In the genomic region with DNA sequence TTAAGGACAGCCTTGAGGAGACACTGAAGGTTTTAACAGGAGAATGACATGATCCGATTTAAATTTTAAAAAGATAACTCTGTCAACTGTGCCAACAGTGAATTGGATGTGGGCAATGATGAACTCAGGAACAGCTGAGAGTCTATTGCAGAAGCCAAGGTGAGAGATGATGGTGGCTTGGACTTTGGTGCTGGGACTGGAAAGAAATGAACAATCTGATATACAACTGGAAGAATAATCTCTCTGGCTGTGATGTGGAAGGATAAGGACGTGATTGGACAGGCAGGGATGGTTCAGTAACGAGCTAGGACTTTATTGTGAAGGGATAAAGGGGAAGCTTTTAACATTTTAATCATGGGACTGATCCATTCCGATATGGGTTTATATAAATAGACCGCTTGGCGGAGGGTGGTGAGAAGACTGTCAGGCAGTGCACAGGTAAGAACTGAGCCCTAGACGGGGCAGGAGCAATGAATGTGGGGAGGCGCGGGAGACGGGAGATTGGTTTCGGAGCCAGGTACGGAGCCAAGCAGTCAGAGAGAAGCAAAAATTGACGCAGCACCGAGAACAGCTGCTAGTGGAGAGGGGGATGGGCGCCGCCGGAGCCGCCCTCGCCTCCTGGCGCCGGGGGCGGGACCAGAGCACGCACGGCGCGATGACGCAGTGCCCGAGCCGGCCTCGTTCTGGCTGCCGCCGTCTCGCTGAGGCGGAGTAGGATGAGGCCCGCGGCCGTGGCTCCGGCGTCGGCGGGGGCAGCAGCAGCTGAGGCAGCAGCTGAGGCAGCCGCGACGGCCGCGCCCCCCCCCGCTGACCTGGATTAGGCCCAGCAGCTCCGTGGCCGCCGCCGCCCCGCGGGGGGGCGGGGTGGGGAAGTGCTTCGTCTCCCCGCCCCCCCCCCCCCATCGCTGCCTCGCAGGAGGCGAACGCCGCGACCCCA, we compare ENCODE assay signal across 8 cellular contexts. TPM values are rescaled to one million over a fixed set of nuclear protein-coding genes. Genes with fewer than 3 reads are reported as not detected.
DNase-seq lines count a peak whose midpoint lies in the region; ATAC-seq and TF ChIP-seq lines count a peak whose summit lies in the region.

Gene RNF11, plus strand, starts transcription at position 663 of the 937 bp plus-strand sequence. CDS start 484 bp downstream, outside the sequence.

- no peaks in the 10 kb centered on the region for H3K9me3 Mint-ChIP-seq in activated CD4-positive, alpha-beta T cell treated with anti-CD3 and anti-CD28 coated beads, Interleukin-2, amount 10 ng/mL, durations not matched to agents 7 days and 5 days

- H3K27me3 Mint-ChIP-seq in activated CD4-positive, alpha-beta T cell treated with anti-CD3 and anti-CD28 coated beads, Interleukin-2, amount 10 ng/mL, durations not matched to agents 7 days and 5 days, result no peaks in the 10 kb centered on the region

- no peaks in the 10 kb centered on the region for H3K4me1 ChIP-seq in BE2C

- ATAC-seq in HG03457 (IDR thresholded peaks at IDR 0.05; ENCODE audit: unreplicated experiment), result peak; percentile 74

- no peaks in the 10 kb centered on the region for H3K27me3 ChIP-seq in BE2C

- H3K4me1 Mint-ChIP-seq in activated CD4-positive, alpha-beta T cell treated with anti-CD3 and anti-CD28 coated beads, Interleukin-2, amount 10 ng/mL, durations not matched to agents 7 days and 5 days, result peaks cover 34% of the 10 kb centered on the region

- POLR2A ChIA-PET in activated CD4-positive, alpha-beta T cell treated with anti-CD3 and anti-CD28 coated beads, Interleukin-2, amount 10 ng/mL, durations not matched to agents 7 days and 5 days (lab: Charles Lee), result interaction anchor here (0.6 to 0.7 kb wide), 2 partner anchors 7 to 86 kb away, joined by 3 read pairs; no protein-coding TSS in a partner anchor

- H3K9me3 ChIP-seq in BE2C, result no peaks in the 10 kb centered on the region

- TF ChIP-seq CTCF in BE2C (IDR thresholded peaks at IDR 0.05; ENCODE audit: low read depth, low read length) (no peak), coronary artery (IDR thresholded peaks at IDR 0.05) (no peak)

- H3K4me3 ChIP-seq in BE2C (ENCODE audit: low read depth, low read length), result peak within 1 kb of the TSS; percentile 85
- H3K4me3 ChIP-seq in coronary artery, result peak within 1 kb of the TSS; percentile 95

- CTCF ChIA-PET in activated CD4-positive, alpha-beta T cell treated with anti-CD3 and anti-CD28 coated beads, Interleukin-2, amount 10 ng/mL, durations not matched to agents 7 days and 5 days (lab: Charles Lee), result interaction anchor here (0.5 to 1.4 kb wide), 5 partner anchors 10 to 991 kb away, joined by 3 read pairs; no protein-coding TSS in a partner anchor

- DNase-seq in BE2C, result peak; percentile 89
- DNase-seq in GM19240 (ENCODE audit: insufficient read length, low spot score), result peak; percentile 73
- DNase-seq in NCI-H524 treated with DMSO at 0.1 percent for 48 hours (lab: John Stamatoyannopoulos, UW), result peak; percentile 42
- peak; percentile 91 for DNase-seq in activated CD4-positive, alpha-beta T cell treated with anti-CD3 and anti-CD28 coated beads, Interleukin-2, amount 10 ng/mL, durations not matched to agents 7 days and 5 days
- peak; percentile 92 for DNase-seq in coronary artery (ENCODE audit: low spot score)
- peak; percentile 97 for DNase-seq in left kidney (ENCODE audit: low read depth, low spot score)
- peak; percentile 90 for DNase-seq in stimulated activated CD4-positive, alpha-beta T cell treated with anti-CD3 and anti-CD28 coated beads, Interleukin-1b, Interleukin-23, amount 100 ng/mL, for 48 hours

- H3K36me3 Mint-ChIP-seq in activated CD4-positive, alpha-beta T cell treated with anti-CD3 and anti-CD28 coated beads, Interleukin-2, amount 10 ng/mL, durations not matched to agents 7 days and 5 days (ENCODE audit: low read depth), result peaks cover 1% of the 10 kb centered on the region

- no peaks in the 10 kb centered on the region for H3K36me3 ChIP-seq in BE2C

- H3K27ac Mint-ChIP-seq in activated CD4-positive, alpha-beta T cell treated with anti-CD3 and anti-CD28 coated beads, Interleukin-2, amount 10 ng/mL, durations not matched to agents 7 days and 5 days, result peak within 1 kb of the TSS; percentile 97

- peak within 1 kb of the TSS; percentile 98 to 99 for H3K27ac ChIP-seq in coronary artery

- H3K4me3 Mint-ChIP-seq in activated CD4-positive, alpha-beta T cell treated with anti-CD3 and anti-CD28 coated beads, Interleukin-2, amount 10 ng/mL, durations not matched to agents 7 days and 5 days, result peak within 1 kb of the TSS; percentile 95

RNA-seq across cellular contexts. Expression of gene RNF11, which starts in this region (rescaled TPM):
- 35.7 TPM for polyA plus RNA-seq in BE2C (2012; ENCODE audit: insufficient read depth, insufficient read length, low read depth)
- 10 to 100 TPM; 23.4 to 25.9 TPM for total RNA-seq in activated CD4-positive, alpha-beta T cell treated with anti-CD3 and anti-CD28 coated beads, Interleukin-2, amount 10 ng/mL, durations not matched to agents 7 days and 5 days

Comparison
In these comparisons a context has a peak if more than half of its experiments do, and no peak if none do; other contexts are left out.
1. Peak in every context shown above with its lines: DNase-seq, ATAC-seq, H3K4me3 ChIP-seq and H3K27ac ChIP-seq.
2. DNase-seq: peak in every context shown above with its lines; median percentile 97 in left kidney; 92 in coronary artery; 91 in activated CD4-positive, alpha-beta T cell treated with anti-CD3 and anti-CD28 coated beads, Interleukin-2, amount 10 ng/mL, durations not matched to agents 7 days and 5 days; 90 in stimulated activated CD4-positive, alpha-beta T cell treated with anti-CD3 and anti-CD28 coated beads, Interleukin-1b, Interleukin-23, amount 100 ng/mL, for 48 hours; 89 in BE2C; 73 in GM19240; 42 in NCI-H524 treated with DMSO at 0.1 percent for 48 hours.